8 cellular contexts compared by ENCODE assay signal in genomic region chr6:136289327-136289578, GRCh38. TPM values are rescaled to one million over a fixed set of nuclear protein-coding genes. Genes with fewer than 3 reads are reported as not detected.
A peak's percentile ranks its signal among the peaks of the same experiment; 100 is the strongest.
DNase-seq lines count a peak whose midpoint lies in the region; FAIRE-seq and TF ChIP-seq lines count a peak whose summit lies in the region.

No MANE protein-coding gene starts in this region.

- H3K36me3 Mint-ChIP-seq in CD14-positive monocyte (peaks cover 2 to 20% of the 10 kb centered on the region in 2 donors), endodermal cell (ENCODE audit: low read depth) (peaks cover 4% of the 10 kb centered on the region)

- WGBS in endodermal cell (ENCODE audit: insufficient coverage in 1 of 2, insufficient read length in 1 of 2), 2 experiments, result 0% methylated on average over 2 to 34 of the region's 34 CpGs
- 0% methylated on average over 22 to 29 of the region's 34 CpGs for WGBS in mesodermal cell (ENCODE audit: insufficient coverage in 2 of 2), 2 experiments

- H3K36me3 ChIP-seq in endodermal cell (ENCODE audit: control insufficient read depth, insufficient read depth, low read length), result no peaks in the 10 kb centered on the region
- peaks cover 8% of the 10 kb centered on the region for H3K36me3 ChIP-seq in mesodermal cell (ENCODE audit: control insufficient read depth, insufficient read depth, low read length)

- H3K27me3 Mint-ChIP-seq in CD14-positive monocyte (ENCODE audit: low read depth in 3 of 3) (peaks cover 0 to 3% (median 0%) of the 10 kb centered on the region in 3 donors), endodermal cell (ENCODE audit: insufficient read depth) (no peaks in the 10 kb centered on the region)

- FAIRE-seq in HTR-8/SVneo (lab: Jason Lieb, UNC), result no peak

- intact Hi-C loops in CD14-positive monocyte (cut with micrococcal nuclease), result loop anchor here in 1 of 2 donors (5.0 to 10.0 kb wide), 2 partner anchors 37 to 496 kb away; partner anchors contain the start of gene MTFR2

- H3K27ac Mint-ChIP-seq in CD14-positive monocyte, result peak overlapping the region; percentile 100
- H3K27ac Mint-ChIP-seq in endodermal cell, result peak overlapping the region; percentile 100

- H3K27me3 ChIP-seq in endodermal cell (ENCODE audit: control insufficient read depth, insufficient read depth, low read length, poor library complexity, severe bottlenecking), result no peaks in the 10 kb centered on the region

- DNase-seq in CD14-positive monocyte (ENCODE audit: low spot score), result peak; percentile 93
- DNase-seq in GM20000 (ENCODE audit: low spot score), result peak; percentile 80
- peak; percentile 80 for DNase-seq in HTR-8/SVneo (ENCODE audit: insufficient read length, low spot score)
- DNase-seq in NK-92 treated with Interleukin-12 subunit alpha and Interleukin-12 subunit beta, amount 100 ng/mL, for 24 hours (lab: John Stamatoyannopoulos, UW), result peak; percentile 90
- DNase-seq in activated CD8-positive, alpha-beta memory T cell treated with anti-CD3 and anti-CD28 coated beads, Interleukin-2, amount 50 U/mL, for 24 hours (ENCODE audit: extremely low read depth), result peak; percentile 83
- DNase-seq in endodermal cell, result peak; percentile 93
- DNase-seq in stimulated activated CD8-positive, alpha-beta memory T cell treated with anti-CD3 and anti-CD28 coated beads, Interleukin-15, amount 100 ng/mL, for 1 hour (ENCODE audit: low read depth), result peak; percentile 78

- H3K4me3 ChIP-seq in endodermal cell (ENCODE audit: low read length) (peak overlapping the region; percentile 91), mesodermal cell (ENCODE audit: extremely low read depth, insufficient read depth, low read length, poor library complexity, severe bottlenecking) (peak overlapping the region; percentile 71)

- H3K4me3 Mint-ChIP-seq in CD14-positive monocyte, result peak overlapping the region; percentile 96 to 100
- peak overlapping the region; percentile 99 for H3K4me3 Mint-ChIP-seq in endodermal cell

- peaks cover 0 to 2% (median 0%) of the 10 kb centered on the region in 7 donors for H3K9me3 Mint-ChIP-seq in CD14-positive monocyte
- H3K9me3 Mint-ChIP-seq in endodermal cell, result no peaks in the 10 kb centered on the region

- H3K27ac ChIP-seq in endodermal cell (ENCODE audit: low read depth, low read length) (peak overlapping the region; percentile 99), mesodermal cell (ENCODE audit: low read depth, low read length, severe bottlenecking) (peak overlapping the region; percentile 99)

- peak overlapping the region; percentile 100 for H3K9ac ChIP-seq in endodermal cell (ENCODE audit: extremely low read depth, low read length, poor library complexity, severe bottlenecking)

- no peak for TF ChIP-seq CTCF in CD14-positive monocyte (IDR thresholded peaks at IDR 0.05)
- no peak for TF ChIP-seq CTCF in GM20000 (IDR thresholded peaks at IDR 0.05; ENCODE audit: extremely low read depth, missing control alignments)
- TF ChIP-seq CTCF in endodermal cell (conservative IDR thresholded peaks at IDR 0.05), result no peak

- H3K4me1 ChIP-seq in endodermal cell (ENCODE audit: control insufficient read depth, insufficient read depth, low read length), result peaks cover 4% of the 10 kb centered on the region
- peaks cover 14% of the 10 kb centered on the region for H3K4me1 ChIP-seq in mesodermal cell (ENCODE audit: control insufficient read depth, insufficient read depth, low read length, poor library complexity, severe bottlenecking)

- H3K4me1 Mint-ChIP-seq in CD14-positive monocyte (peaks cover 51% of the 10 kb centered on the region), endodermal cell (peaks cover 31% of the 10 kb centered on the region)

- no peaks in the 10 kb centered on the region for H3K9me3 ChIP-seq in endodermal cell (ENCODE audit: control insufficient read depth, low read length)
- H3K9me3 ChIP-seq in mesodermal cell (ENCODE audit: control insufficient read depth, low read length), result no peaks in the 10 kb centered on the region

RNA-seq across cellular contexts. Expression of gene BCLAF1, which starts 0.4 kb away (rescaled TPM):
- polyA plus RNA-seq in CD14-positive monocyte, result 10 to 100 TPM; 47.0 to 75.8 TPM
- total RNA-seq in endodermal cell, result 100 to 1,000 TPM; 130 to 194 TPM
- polyA plus RNA-seq in endodermal cell (2013, experiment 1 of 2), result 147 TPM
- polyA plus RNA-seq in endodermal cell (2013, experiment 2 of 2), result 135 TPM
- 90.5 TPM for polyA plus RNA-seq in mesodermal cell (2013, experiment 1 of 2)
- 104 TPM for polyA plus RNA-seq in mesodermal cell (2013, experiment 2 of 2)

RNA-seq across cellular contexts. Expression of gene MTFR2, which starts 39.1 kb away (rescaled TPM):
- under 1 TPM; 0.41 to 0.60 TPM for polyA plus RNA-seq in CD14-positive monocyte
- total RNA-seq in endodermal cell, result 1 to 10 TPM; 4.0 to 6.3 TPM
- 8.2 TPM for polyA plus RNA-seq in endodermal cell (2013, experiment 1 of 2)
- polyA plus RNA-seq in endodermal cell (2013, experiment 2 of 2), result 8.4 TPM
- 5.8 TPM for polyA plus RNA-seq in mesodermal cell (2013, experiment 1 of 2)
- 5.6 TPM for polyA plus RNA-seq in mesodermal cell (2013, experiment 2 of 2)

Comparison
In these comparisons a context has a peak if more than half of its experiments do, and no peak if none do; other contexts are left out.
1. Peak in every context shown above with its lines: DNase-seq, H3K4me3 ChIP-seq and H3K27ac ChIP-seq.